1 cellular context compared by ENCODE assay signal in the genomic region with DNA sequence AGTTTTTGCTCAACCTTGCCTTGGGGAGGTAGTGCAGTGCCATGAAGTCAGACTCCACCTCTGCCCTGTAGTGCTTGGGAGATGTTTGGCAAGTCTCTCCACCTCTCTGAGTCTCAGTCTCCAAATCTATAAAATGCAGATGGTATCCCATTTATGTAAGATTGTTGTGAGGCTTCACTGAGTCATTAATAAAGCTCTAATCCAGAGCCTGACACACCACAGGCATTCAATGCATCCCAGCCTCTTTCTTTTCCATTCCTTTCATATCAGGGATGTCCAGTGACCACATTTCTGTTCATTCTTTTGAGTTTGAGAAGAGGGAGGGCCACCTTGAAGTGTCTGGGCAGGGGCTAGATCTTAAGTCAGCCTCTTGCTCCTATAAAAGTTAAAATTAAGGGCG.
TF ChIP-seq lines count a peak whose summit lies in the region.

No MANE protein-coding gene starts in this region.

TF ChIP-seq in SK-N-SH treated with all-trans-retinoic acid at 6 μM for 48 hours, 23 proteins besides CTCF, POLR2A, EP300 and RAD21 (continued from another document):
- TF ChIP-seq OSR1 (CRISPR knock-in tag; IDR thresholded peaks at IDR 0.05) (no peak), ZC3H10 (CRISPR knock-in tag; IDR thresholded peaks at IDR 0.05) (no peak), PPARA (CRISPR knock-in tag; IDR thresholded peaks at IDR 0.05; ENCODE audit: borderline replicate concordance) (no peak), CSDC2 (CRISPR knock-in tag; IDR thresholded peaks at IDR 0.05) (no peak), GLIS3 (CRISPR knock-in tag; IDR thresholded peaks at IDR 0.05) (no peak)
